Comparison of ENCODE assay signal across 8 cellular contexts in genomic region chr4:7041851-7042696, GRCh38. TPM values are rescaled to one million over a fixed set of nuclear protein-coding genes. Genes with fewer than 3 reads are reported as not detected.
A peak's percentile ranks its signal among the peaks of the same experiment; 100 is the strongest.
DNase-seq lines count a peak whose midpoint lies in the region; ATAC-seq and TF ChIP-seq lines count a peak whose summit lies in the region.

No MANE protein-coding gene starts in this region.

- 13 to 15% methylated on average over 52 to 55 of the region's 55 CpGs for WGBS in heart right ventricle, 2 donors

- TF ChIP-seq CTCF in heart right ventricle (IDR thresholded peaks at IDR 0.05) = no peak

- H3K27me3 Mint-ChIP-seq in activated naive CD8-positive, alpha-beta T cell = no peaks in the 10 kb centered on the region

- no peak overlapping the region for H3K27ac Mint-ChIP-seq in activated naive CD8-positive, alpha-beta T cell

- H3K4me3 ChIP-seq in heart right ventricle = peak overlapping the region; percentile 57 to 96 (median 82)

- intact Hi-C loops in heart right ventricle (cut with DNase I) (loop anchor here in 5 of 10 donors (2.0 to 10.0 kb wide), 6 partner anchors 27 to 327 kb away; partner anchors contain the start of genes BLOC1S4 (in 2 of the 5), GRPEL1 (in 1 of the 5) and TBC1D14 (in 1 of the 5)), posterior vena cava (cut with DNase I) (no loop called here)

- no peaks in the 10 kb centered on the region for H3K9me3 ChIP-seq in heart right ventricle

- no peaks in the 10 kb centered on the region for H3K9me3 Mint-ChIP-seq in activated naive CD8-positive, alpha-beta T cell (ENCODE audit: low read depth)

- H3K36me3 ChIP-seq in heart right ventricle = peaks cover 0 to 3% (median 0%) of the 10 kb centered on the region in 9 donors

- H3K4me1 ChIP-seq in heart right ventricle = peaks cover 21 to 47% (median 44%) of the 10 kb centered on the region in 9 donors

- H3K4me1 Mint-ChIP-seq in activated naive CD8-positive, alpha-beta T cell (ENCODE audit: low read depth) = peaks cover 31% of the 10 kb centered on the region

- H3K4me3 Mint-ChIP-seq in activated naive CD8-positive, alpha-beta T cell = peak overlapping the region; percentile 75

- H3K27me3 ChIP-seq in heart right ventricle = no peaks in the 10 kb centered on the region

- peak; percentile 69 for DNase-seq in activated CD8-positive, alpha-beta memory T cell treated with anti-CD3 and anti-CD28 coated beads, Interleukin-2, amount 50 U/mL, for 48 hours
- DNase-seq in activated CD8-positive, alpha-beta memory T cell treated with anti-CD3 and anti-CD28 coated beads, Interleukin-2, amount 50 U/mL, for 4 hours = no peak
- peak; percentile 48 for DNase-seq in NCI-H510A treated with DMSO at 0.1 percent for 48 hours (lab: John Stamatoyannopoulos, UW)
- DNase-seq in heart right ventricle = peak; percentile 67 to 70
- DNase-seq in posterior vena cava (ENCODE audit: low spot score) = peak; percentile 92
- DNase-seq in activated CD4-positive, CD25-positive, alpha-beta regulatory T cell (lab: John Stamatoyannopoulos, UW) = no peak

- H3K36me3 Mint-ChIP-seq in activated naive CD8-positive, alpha-beta T cell = peaks cover 2% of the 10 kb centered on the region

- peak overlapping the region; percentile 48 to 83 (median 76) for H3K27ac ChIP-seq in heart right ventricle

- ATAC-seq in HG02870 (IDR thresholded peaks at IDR 0.05; ENCODE audit: unreplicated experiment) (peak; percentile 2), heart right ventricle (peak; percentile 20 to 63 (median 42))

RNA-seq across cellular contexts. Expression of gene TADA2B, which starts 1.1 kb away (rescaled TPM):
- total RNA-seq in heart right ventricle (10 to 100 TPM; 26.2 to 40.8 (median 31.5) TPM), posterior vena cava (10 to 100 TPM; 16.8 to 19.7 TPM)
- 10 to 100 TPM; 15.4 to 15.6 TPM for polyA plus RNA-seq in heart right ventricle

RNA-seq across cellular contexts. Expression of gene GRPEL1, which starts 25.8 kb away (rescaled TPM):
- total RNA-seq in heart right ventricle (10 to 100 TPM; 50.8 to 83.3 (median 55.8) TPM), posterior vena cava (10 to 100 TPM; 22.2 to 22.6 TPM)
- 10 to 100 TPM; 38.7 to 71.6 TPM for polyA plus RNA-seq in heart right ventricle

Comparison
In these comparisons a context has a peak if more than half of its experiments do, and no peak if none do; other contexts are left out.
1. DNase-seq: peak in activated CD8-positive, alpha-beta memory T cell treated with anti-CD3 and anti-CD28 coated beads, Interleukin-2, amount 50 U/mL, for 48 hours (single experiment), NCI-H510A treated with DMSO at 0.1 percent for 48 hours (single experiment), heart right ventricle (2 of 2) and posterior vena cava (single experiment); none in activated CD8-positive, alpha-beta memory T cell treated with anti-CD3 and anti-CD28 coated beads, Interleukin-2, amount 50 U/mL, for 4 hours (single experiment) and activated CD4-positive, CD25-positive, alpha-beta regulatory T cell (0 of 4).